Comparison of ENCODE assay signal across 8 cellular contexts in genomic region chr17:68431661-68432071, GRCh38. TPM values are rescaled to one million over a fixed set of nuclear protein-coding genes. Genes with fewer than 3 reads are reported as not detected.
DNase-seq lines count a peak whose midpoint lies in the region; FAIRE-seq and TF ChIP-seq lines count a peak whose summit lies in the region.

No MANE protein-coding gene starts in this region.

- peaks cover 59 to 63% of the 10 kb centered on the region in 2 donors for H3K36me3 ChIP-seq in thyroid gland

- TF ChIP-seq POLR2A in thyroid gland (IDR thresholded peaks at IDR 0.05), result no peak

- H3K9me3 ChIP-seq in thyroid gland, result no peaks in the 10 kb centered on the region

- no peak for FAIRE-seq in D721Med (lab: Jason Lieb, UNC)

- no peaks in the 10 kb centered on the region for H3K27me3 ChIP-seq in thyroid gland

- peaks cover 12 to 19% of the 10 kb centered on the region in 2 donors for H3K4me1 ChIP-seq in thyroid gland

- TF ChIP-seq CTCF in D721Med (IDR thresholded peaks at IDR 0.05; ENCODE audit: insufficient read depth, missing control alignments) (peak; percentile 80), fibroblast of villous mesenchyme (IDR thresholded peaks at IDR 0.05; ENCODE audit: insufficient read depth, low read depth, low read length) (peak; percentile 45), thyroid gland (IDR thresholded peaks at IDR 0.05) (peak in 3 of 6 experiments; percentile 42 to 69 (median 46)), coronary artery (IDR thresholded peaks at IDR 0.05) (no peak)

- WGBS in thyroid gland, 2 donors, result 45 to 56% methylated on average over 15 of the region's 15 CpGs

- H3K27ac ChIP-seq in thyroid gland (no peak overlapping the region), coronary artery (no peak overlapping the region)

- H3K4me3 ChIP-seq in fibroblast of villous mesenchyme (ENCODE audit: low read depth, low read length) (no peak overlapping the region), thyroid gland (replicated peaks in 1 of 3) (no peak overlapping the region), coronary artery (no peak overlapping the region)

- intact Hi-C loops in thyroid gland (cut with DNase I), result no loop called here

- DNase-seq in D721Med (ENCODE audit: insufficient read length, low spot score) (peak; percentile 43), HuH-7.5 (ENCODE audit: low spot score) (peak; percentile 43), fibroblast of villous mesenchyme (ENCODE audit: low read depth) (peak; percentile 35), thyroid gland (peak; percentile 45 to 70), coronary artery (ENCODE audit: low spot score) (no peak), inferior parietal cortex (ENCODE audit: extremely low spot score) (no peak), cortex of kidney (lab: John Stamatoyannopoulos, UW) (no peak)
- DNase-seq in activated CD4-positive, alpha-beta T cell treated with anti-CD3 and anti-CD28 coated beads, Interleukin-2, amount 50 U/mL, for 48 hours, result peak; percentile 32 to 50

RNA-seq across cellular contexts. Expression of gene WIPI1, which starts 25.6 kb away (rescaled TPM):
- total RNA-seq in fibroblast of villous mesenchyme (80.7 and 109 TPM in 2 replicates), thyroid gland (10 to 100 TPM; 50.0 to 89.8 (median 78.4) TPM)

Comparison
In these comparisons a context has a peak if more than half of its experiments do, and no peak if none do; other contexts are left out.
1. DNase-seq: peak in D721Med (single experiment), HuH-7.5 (single experiment), activated CD4-positive, alpha-beta T cell treated with anti-CD3 and anti-CD28 coated beads, Interleukin-2, amount 50 U/mL, for 48 hours (2 of 2), fibroblast of villous mesenchyme (single experiment) and thyroid gland (2 of 2); none in coronary artery (single experiment), inferior parietal cortex (single experiment) and cortex of kidney (single experiment).